1 cellular context compared by ENCODE assay signal in the genomic region with DNA sequence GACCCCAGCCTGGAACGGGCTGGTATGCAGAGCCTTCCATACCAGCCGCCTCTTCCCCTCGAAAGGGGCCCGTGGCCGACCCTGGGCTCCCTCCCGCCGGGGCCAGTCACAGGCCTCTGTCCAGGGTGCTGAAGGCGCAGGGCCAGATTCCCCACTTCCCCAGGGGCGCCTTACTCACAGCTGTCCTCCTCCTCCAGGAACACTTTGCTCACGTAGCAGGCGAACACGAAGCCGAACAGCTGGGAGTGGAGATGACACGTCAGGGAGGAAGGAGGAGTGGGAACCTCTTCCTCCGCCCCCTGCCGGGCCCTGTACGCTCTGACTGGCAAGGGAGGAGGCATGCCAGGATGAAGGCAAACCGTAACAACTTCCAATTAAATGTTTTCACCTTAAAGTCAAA.
TF ChIP-seq lines count a peak whose summit lies in the region.

No MANE protein-coding gene starts in this region.

TF ChIP-seq in K562, 482 proteins besides CTCF, POLR2A, EP300 and RAD21 (continued from another document and continues in another):
- TF ChIP-seq OTX1 (CRISPR knock-in tag; IDR thresholded peaks at IDR 0.05) (no peak), GABPB2 (CRISPR knock-in tag; conservative IDR thresholded peaks at IDR 0.05) (no peak), ARID2 (IDR thresholded peaks at IDR 0.05) (no peak), MECOM (CRISPR knock-in tag; IDR thresholded peaks at IDR 0.05) (no peak), ZNF134 (CRISPR knock-in tag; conservative IDR thresholded peaks at IDR 0.05) (no peak), ATF1 (CRISPR knock-in tag; IDR thresholded peaks at IDR 0.05) (no peak), ATF1 (tag; IDR thresholded peaks at IDR 0.05) (no peak), FOXM1 (IDR thresholded peaks at IDR 0.05; ENCODE audit: low read depth) (no peak), FOXM1 (CRISPR knock-in tag; IDR thresholded peaks at IDR 0.05; ENCODE audit: low read depth) (0 out of 2 replicates have a peak, but pooled peaks have one; percentile 85), CBFA2T3 (IDR thresholded peaks at IDR 0.05) (no peak), ZNF764 (CRISPR knock-in tag; IDR thresholded peaks at IDR 0.05; ENCODE audit: low read depth) (no peak), GATAD2A (IDR thresholded peaks at IDR 0.05) (no peak), NUFIP1 (IDR thresholded peaks at IDR 0.05; ENCODE audit: partially characterized antibody) (no peak), ZNF699 (CRISPR knock-in tag; IDR thresholded peaks at IDR 0.05; ENCODE audit: insufficient replicate concordance) (no peak), ILF3 (IDR thresholded peaks at IDR 0.05; ENCODE audit: borderline replicate concordance) (no peak), RNF2 (IDR thresholded peaks at IDR 0.05) (no peak), HIVEP1 (CRISPR knock-in tag; IDR thresholded peaks at IDR 0.05) (no peak), ZNF174 (CRISPR knock-in tag; IDR thresholded peaks at IDR 0.05) (no peak), MCM7 (IDR thresholded peaks at IDR 0.05) (no peak)
- TF ChIP-seq, protein P1, sequence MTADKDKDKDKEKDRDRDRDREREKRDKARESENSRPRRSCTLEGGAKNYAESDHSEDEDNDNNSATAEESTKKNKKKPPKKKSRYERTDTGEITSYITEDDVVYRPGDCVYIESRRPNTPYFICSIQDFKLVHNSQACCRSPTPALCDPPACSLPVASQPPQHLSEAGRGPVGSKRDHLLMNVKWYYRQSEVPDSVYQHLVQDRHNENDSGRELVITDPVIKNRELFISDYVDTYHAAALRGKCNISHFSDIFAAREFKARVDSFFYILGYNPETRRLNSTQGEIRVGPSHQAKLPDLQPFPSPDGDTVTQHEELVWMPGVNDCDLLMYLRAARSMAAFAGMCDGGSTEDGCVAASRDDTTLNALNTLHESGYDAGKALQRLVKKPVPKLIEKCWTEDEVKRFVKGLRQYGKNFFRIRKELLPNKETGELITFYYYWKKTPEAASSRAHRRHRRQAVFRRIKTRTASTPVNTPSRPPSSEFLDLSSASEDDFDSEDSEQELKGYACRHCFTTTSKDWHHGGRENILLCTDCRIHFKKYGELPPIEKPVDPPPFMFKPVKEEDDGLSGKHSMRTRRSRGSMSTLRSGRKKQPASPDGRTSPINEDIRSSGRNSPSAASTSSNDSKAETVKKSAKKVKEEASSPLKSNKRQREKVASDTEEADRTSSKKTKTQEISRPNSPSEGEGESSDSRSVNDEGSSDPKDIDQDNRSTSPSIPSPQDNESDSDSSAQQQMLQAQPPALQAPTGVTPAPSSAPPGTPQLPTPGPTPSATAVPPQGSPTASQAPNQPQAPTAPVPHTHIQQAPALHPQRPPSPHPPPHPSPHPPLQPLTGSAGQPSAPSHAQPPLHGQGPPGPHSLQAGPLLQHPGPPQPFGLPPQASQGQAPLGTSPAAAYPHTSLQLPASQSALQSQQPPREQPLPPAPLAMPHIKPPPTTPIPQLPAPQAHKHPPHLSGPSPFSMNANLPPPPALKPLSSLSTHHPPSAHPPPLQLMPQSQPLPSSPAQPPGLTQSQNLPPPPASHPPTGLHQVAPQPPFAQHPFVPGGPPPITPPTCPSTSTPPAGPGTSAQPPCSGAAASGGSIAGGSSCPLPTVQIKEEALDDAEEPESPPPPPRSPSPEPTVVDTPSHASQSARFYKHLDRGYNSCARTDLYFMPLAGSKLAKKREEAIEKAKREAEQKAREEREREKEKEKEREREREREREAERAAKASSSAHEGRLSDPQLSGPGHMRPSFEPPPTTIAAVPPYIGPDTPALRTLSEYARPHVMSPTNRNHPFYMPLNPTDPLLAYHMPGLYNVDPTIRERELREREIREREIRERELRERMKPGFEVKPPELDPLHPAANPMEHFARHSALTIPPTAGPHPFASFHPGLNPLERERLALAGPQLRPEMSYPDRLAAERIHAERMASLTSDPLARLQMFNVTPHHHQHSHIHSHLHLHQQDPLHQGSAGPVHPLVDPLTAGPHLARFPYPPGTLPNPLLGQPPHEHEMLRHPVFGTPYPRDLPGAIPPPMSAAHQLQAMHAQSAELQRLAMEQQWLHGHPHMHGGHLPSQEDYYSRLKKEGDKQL (CRISPR knock-in tag; IDR thresholded peaks at IDR 0.05; ENCODE audit: borderline replicate concordance) = no peak
- TF ChIP-seq, protein P2, sequence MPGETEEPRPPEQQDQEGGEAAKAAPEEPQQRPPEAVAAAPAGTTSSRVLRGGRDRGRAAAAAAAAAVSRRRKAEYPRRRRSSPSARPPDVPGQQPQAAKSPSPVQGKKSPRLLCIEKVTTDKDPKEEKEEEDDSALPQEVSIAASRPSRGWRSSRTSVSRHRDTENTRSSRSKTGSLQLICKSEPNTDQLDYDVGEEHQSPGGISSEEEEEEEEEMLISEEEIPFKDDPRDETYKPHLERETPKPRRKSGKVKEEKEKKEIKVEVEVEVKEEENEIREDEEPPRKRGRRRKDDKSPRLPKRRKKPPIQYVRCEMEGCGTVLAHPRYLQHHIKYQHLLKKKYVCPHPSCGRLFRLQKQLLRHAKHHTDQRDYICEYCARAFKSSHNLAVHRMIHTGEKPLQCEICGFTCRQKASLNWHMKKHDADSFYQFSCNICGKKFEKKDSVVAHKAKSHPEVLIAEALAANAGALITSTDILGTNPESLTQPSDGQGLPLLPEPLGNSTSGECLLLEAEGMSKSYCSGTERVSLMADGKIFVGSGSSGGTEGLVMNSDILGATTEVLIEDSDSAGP (CRISPR knock-in tag; IDR thresholded peaks at IDR 0.05) = no peak
- TF ChIP-seq, protein P3, sequence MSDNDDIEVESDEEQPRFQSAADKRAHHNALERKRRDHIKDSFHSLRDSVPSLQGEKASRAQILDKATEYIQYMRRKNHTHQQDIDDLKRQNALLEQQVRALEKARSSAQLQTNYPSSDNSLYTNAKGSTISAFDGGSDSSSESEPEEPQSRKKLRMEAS (CRISPR knock-in tag; IDR thresholded peaks at IDR 0.05) = no peak
- TF ChIP-seq, protein P4, sequence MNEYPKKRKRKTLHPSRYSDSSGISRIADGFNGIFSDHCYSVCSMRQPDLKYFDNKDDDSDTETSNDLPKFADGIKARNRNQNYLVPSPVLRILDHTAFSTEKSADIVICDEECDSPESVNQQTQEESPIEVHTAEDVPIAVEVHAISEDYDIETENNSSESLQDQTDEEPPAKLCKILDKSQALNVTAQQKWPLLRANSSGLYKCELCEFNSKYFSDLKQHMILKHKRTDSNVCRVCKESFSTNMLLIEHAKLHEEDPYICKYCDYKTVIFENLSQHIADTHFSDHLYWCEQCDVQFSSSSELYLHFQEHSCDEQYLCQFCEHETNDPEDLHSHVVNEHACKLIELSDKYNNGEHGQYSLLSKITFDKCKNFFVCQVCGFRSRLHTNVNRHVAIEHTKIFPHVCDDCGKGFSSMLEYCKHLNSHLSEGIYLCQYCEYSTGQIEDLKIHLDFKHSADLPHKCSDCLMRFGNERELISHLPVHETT (CRISPR knock-in tag; conservative IDR thresholded peaks at IDR 0.05 in 1 of 2, IDR thresholded peaks at IDR 0.05 in 1 of 2) = no peak
- TF ChIP-seq, protein P5, sequence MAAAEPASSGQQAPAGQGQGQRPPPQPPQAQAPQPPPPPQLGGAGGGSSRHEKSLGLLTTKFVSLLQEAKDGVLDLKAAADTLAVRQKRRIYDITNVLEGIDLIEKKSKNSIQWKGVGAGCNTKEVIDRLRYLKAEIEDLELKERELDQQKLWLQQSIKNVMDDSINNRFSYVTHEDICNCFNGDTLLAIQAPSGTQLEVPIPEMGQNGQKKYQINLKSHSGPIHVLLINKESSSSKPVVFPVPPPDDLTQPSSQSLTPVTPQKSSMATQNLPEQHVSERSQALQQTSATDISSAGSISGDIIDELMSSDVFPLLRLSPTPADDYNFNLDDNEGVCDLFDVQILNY (CRISPR knock-in tag; IDR thresholded peaks at IDR 0.05) = peak; percentile 61; the same call in 1 of the 2 replicates
- TF ChIP-seq, protein P6, sequence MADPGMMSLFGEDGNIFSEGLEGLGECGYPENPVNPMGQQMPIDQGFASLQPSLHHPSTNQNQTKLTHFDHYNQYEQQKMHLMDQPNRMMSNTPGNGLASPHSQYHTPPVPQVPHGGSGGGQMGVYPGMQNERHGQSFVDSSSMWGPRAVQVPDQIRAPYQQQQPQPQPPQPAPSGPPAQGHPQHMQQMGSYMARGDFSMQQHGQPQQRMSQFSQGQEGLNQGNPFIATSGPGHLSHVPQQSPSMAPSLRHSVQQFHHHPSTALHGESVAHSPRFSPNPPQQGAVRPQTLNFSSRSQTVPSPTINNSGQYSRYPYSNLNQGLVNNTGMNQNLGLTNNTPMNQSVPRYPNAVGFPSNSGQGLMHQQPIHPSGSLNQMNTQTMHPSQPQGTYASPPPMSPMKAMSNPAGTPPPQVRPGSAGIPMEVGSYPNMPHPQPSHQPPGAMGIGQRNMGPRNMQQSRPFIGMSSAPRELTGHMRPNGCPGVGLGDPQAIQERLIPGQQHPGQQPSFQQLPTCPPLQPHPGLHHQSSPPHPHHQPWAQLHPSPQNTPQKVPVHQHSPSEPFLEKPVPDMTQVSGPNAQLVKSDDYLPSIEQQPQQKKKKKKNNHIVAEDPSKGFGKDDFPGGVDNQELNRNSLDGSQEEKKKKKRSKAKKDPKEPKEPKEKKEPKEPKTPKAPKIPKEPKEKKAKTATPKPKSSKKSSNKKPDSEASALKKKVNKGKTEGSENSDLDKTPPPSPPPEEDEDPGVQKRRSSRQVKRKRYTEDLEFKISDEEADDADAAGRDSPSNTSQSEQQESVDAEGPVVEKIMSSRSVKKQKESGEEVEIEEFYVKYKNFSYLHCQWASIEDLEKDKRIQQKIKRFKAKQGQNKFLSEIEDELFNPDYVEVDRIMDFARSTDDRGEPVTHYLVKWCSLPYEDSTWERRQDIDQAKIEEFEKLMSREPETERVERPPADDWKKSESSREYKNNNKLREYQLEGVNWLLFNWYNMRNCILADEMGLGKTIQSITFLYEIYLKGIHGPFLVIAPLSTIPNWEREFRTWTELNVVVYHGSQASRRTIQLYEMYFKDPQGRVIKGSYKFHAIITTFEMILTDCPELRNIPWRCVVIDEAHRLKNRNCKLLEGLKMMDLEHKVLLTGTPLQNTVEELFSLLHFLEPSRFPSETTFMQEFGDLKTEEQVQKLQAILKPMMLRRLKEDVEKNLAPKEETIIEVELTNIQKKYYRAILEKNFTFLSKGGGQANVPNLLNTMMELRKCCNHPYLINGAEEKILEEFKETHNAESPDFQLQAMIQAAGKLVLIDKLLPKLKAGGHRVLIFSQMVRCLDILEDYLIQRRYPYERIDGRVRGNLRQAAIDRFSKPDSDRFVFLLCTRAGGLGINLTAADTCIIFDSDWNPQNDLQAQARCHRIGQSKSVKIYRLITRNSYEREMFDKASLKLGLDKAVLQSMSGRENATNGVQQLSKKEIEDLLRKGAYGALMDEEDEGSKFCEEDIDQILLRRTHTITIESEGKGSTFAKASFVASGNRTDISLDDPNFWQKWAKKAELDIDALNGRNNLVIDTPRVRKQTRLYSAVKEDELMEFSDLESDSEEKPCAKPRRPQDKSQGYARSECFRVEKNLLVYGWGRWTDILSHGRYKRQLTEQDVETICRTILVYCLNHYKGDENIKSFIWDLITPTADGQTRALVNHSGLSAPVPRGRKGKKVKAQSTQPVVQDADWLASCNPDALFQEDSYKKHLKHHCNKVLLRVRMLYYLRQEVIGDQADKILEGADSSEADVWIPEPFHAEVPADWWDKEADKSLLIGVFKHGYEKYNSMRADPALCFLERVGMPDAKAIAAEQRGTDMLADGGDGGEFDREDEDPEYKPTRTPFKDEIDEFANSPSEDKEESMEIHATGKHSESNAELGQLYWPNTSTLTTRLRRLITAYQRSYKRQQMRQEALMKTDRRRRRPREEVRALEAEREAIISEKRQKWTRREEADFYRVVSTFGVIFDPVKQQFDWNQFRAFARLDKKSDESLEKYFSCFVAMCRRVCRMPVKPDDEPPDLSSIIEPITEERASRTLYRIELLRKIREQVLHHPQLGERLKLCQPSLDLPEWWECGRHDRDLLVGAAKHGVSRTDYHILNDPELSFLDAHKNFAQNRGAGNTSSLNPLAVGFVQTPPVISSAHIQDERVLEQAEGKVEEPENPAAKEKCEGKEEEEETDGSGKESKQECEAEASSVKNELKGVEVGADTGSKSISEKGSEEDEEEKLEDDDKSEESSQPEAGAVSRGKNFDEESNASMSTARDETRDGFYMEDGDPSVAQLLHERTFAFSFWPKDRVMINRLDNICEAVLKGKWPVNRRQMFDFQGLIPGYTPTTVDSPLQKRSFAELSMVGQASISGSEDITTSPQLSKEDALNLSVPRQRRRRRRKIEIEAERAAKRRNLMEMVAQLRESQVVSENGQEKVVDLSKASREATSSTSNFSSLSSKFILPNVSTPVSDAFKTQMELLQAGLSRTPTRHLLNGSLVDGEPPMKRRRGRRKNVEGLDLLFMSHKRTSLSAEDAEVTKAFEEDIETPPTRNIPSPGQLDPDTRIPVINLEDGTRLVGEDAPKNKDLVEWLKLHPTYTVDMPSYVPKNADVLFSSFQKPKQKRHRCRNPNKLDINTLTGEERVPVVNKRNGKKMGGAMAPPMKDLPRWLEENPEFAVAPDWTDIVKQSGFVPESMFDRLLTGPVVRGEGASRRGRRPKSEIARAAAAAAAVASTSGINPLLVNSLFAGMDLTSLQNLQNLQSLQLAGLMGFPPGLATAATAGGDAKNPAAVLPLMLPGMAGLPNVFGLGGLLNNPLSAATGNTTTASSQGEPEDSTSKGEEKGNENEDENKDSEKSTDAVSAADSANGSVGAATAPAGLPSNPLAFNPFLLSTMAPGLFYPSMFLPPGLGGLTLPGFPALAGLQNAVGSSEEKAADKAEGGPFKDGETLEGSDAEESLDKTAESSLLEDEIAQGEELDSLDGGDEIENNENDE (IDR thresholded peaks at IDR 0.05; ENCODE audit: low read depth, low read length) = no peak
- TF ChIP-seq, protein P7, sequence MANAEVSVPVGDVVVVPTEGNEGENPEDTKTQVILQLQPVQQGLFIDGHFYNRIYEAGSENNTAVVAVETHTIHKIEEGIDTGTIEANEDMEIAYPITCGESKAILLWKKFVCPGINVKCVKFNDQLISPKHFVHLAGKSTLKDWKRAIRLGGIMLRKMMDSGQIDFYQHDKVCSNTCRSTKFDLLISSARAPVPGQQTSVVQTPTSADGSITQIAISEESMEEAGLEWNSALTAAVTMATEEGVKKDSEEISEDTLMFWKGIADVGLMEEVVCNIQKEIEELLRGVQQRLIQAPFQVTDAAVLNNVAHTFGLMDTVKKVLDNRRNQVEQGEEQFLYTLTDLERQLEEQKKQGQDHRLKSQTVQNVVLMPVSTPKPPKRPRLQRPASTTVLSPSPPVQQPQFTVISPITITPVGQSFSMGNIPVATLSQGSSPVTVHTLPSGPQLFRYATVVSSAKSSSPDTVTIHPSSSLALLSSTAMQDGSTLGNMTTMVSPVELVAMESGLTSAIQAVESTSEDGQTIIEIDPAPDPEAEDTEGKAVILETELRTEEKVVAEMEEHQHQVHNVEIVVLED (CRISPR knock-in tag; IDR thresholded peaks at IDR 0.05) = no peak
- TF ChIP-seq, protein P8, sequence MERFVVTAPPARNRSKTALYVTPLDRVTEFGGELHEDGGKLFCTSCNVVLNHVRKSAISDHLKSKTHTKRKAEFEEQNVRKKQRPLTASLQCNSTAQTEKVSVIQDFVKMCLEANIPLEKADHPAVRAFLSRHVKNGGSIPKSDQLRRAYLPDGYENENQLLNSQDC (CRISPR knock-in tag; IDR thresholded peaks at IDR 0.05) = no peak
- TF ChIP-seq, protein P9, sequence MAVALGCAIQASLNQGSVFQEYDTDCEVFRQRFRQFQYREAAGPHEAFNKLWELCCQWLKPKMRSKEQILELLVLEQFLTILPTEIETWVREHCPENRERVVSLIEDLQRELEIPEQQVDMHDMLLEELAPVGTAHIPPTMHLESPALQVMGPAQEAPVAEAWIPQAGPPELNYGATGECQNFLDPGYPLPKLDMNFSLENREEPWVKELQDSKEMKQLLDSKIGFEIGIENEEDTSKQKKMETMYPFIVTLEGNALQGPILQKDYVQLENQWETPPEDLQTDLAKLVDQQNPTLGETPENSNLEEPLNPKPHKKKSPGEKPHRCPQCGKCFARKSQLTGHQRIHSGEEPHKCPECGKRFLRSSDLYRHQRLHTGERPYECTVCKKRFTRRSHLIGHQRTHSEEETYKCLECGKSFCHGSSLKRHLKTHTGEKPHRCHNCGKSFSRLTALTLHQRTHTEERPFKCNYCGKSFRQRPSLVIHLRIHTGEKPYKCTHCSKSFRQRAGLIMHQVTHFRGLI (CRISPR knock-in tag; IDR thresholded peaks at IDR 0.05) = no peak
